In genomic region chr5:21574429-21574828, GRCh38 we compare ENCODE assay signal across 20 cellular contexts.
DNase-seq lines count a peak whose midpoint lies in the region; ATAC-seq and TF ChIP-seq lines count a peak whose summit lies in the region.
"Had no signal": no experiment of that assay in that cellular context is flagged by ENCODE, and none has a peak within 500 bp of the region (broad histone marks: within the 10 kb centered on the region; RNA-seq: fewer than 3 reads in every experiment).

No MANE protein-coding gene starts in this region.

- H3K4me1 Mint-ChIP-seq in brain, result peaks cover 27% of the 10 kb centered on the region
- H3K4me1 Mint-ChIP-seq in mesothelial cell of epicardium, result peaks cover 28% of the 10 kb centered on the region
- H3K4me1 Mint-ChIP-seq: H9, T-helper 17 cell had no signal

- TF ChIP-seq RAD21 in IMR-90 (IDR thresholded peaks at IDR 0.05; ENCODE audit: low read length), result no peak

- H3K4ac ChIP-seq in IMR-90 (ENCODE audit: low read depth, low read length), result no peak overlapping the region

- H3K9me1 ChIP-seq in IMR-90 (ENCODE audit: insufficient read depth, low read length), result no peaks in the 10 kb centered on the region

- H3K14ac ChIP-seq in IMR-90 (replicated peaks; ENCODE audit: low read depth, low read length), result no peak overlapping the region

- no peak overlapping the region for H3K4me3 ChIP-seq in IMR-90 (ENCODE audit: insufficient read depth, low read depth, low read length)
- H3K4me3 ChIP-seq: neural progenitor cell, sigmoid colon, thoracic aorta had no signal

- H2BK120ac ChIP-seq in IMR-90 (ENCODE audit: low read depth, low read length), result no peak overlapping the region

- H4K20me1 ChIP-seq in IMR-90 (ENCODE audit: insufficient read depth, low read length), result no peaks in the 10 kb centered on the region

- H3K23ac ChIP-seq in IMR-90 (ENCODE audit: low read depth, low read length), result no peak overlapping the region

- H3K36me3 Mint-ChIP-seq in brain, result peaks cover 6% of the 10 kb centered on the region
- peaks cover 11% of the 10 kb centered on the region for H3K36me3 Mint-ChIP-seq in mesothelial cell of epicardium

- no peaks in the 10 kb centered on the region for H3K79me1 ChIP-seq in IMR-90 (ENCODE audit: low read depth in 1 of 2, low read length in 2 of 2)

- H3K9ac ChIP-seq in IMR-90 (ENCODE audit: low read depth, low read length), result no peak overlapping the region
- H3K9ac ChIP-seq: neural progenitor cell had no signal

- H2AK9ac ChIP-seq in IMR-90 (replicated peaks; ENCODE audit: low read depth, low read length, poor library complexity), result no peak overlapping the region

- no peak overlapping the region for H2BK15ac ChIP-seq in IMR-90 (ENCODE audit: low read depth, low read length)

- TF ChIP-seq CTCF in IMR-90 (conservative IDR thresholded peaks at IDR 0.05; ENCODE audit: low read depth, low read length) (no peak), brain (conservative IDR thresholded peaks at IDR 0.05) (no peak), mesothelial cell of epicardium (IDR thresholded peaks at IDR 0.05; ENCODE audit: unreplicated experiment) (no peak)

- CTCF ChIA-PET in IMR-90 (lab: Yijun Ruan, JAX), result no interaction called here

- no peak overlapping the region for H3K4me2 ChIP-seq in IMR-90 (ENCODE audit: low read depth, low read length)
- H3K4me2 ChIP-seq: neural progenitor cell had no signal

- no peak overlapping the region for H2AFZ ChIP-seq in IMR-90 (replicated peaks; ENCODE audit: low read length, poor library complexity)
- H2AFZ ChIP-seq: neural progenitor cell had no signal

- in situ Hi-C loops in IMR-90 (cut with MboI; ENCODE audit: low sequenced_read_pairs), result no loop called here

- ATAC-seq in IMR-90 (ENCODE audit: low read depth), result no peak
- ATAC-seq: Panc1, T-helper 17 cell had no signal

- H3K27ac ChIP-seq in IMR-90 (ENCODE audit: insufficient read depth, low read length), result no peak overlapping the region
- H3K27ac ChIP-seq: neural progenitor cell, sigmoid colon, thoracic aorta had no signal

- H3K18ac ChIP-seq in IMR-90 (ENCODE audit: low read depth, low read length), result no peak overlapping the region

- H3K27me3 Mint-ChIP-seq in brain (peaks cover 8% of the 10 kb centered on the region), mesothelial cell of epicardium (ENCODE audit: low read depth) (no peaks in the 10 kb centered on the region)
- H3K27me3 Mint-ChIP-seq: T-helper 17 cell had no signal

- H4K8ac ChIP-seq in IMR-90 (ENCODE audit: low read depth in 2 of 2, low read length in 2 of 2), result no peak overlapping the region

- no peak overlapping the region for H4K5ac ChIP-seq in IMR-90 (ENCODE audit: low read depth, low read length)

- no peaks in the 10 kb centered on the region for H3K27me3 ChIP-seq in IMR-90 (ENCODE audit: control insufficient read depth, insufficient read depth, low read length)
- H3K27me3 ChIP-seq: neural progenitor cell, sigmoid colon had no signal

- H3K4me1 ChIP-seq in IMR-90 (ENCODE audit: control insufficient read depth, insufficient read depth, low read length), result no peaks in the 10 kb centered on the region
- H3K4me1 ChIP-seq: neural progenitor cell, sigmoid colon had no signal

- BruUV-seq in IMR-90 (replicated peaks; lab: Mats Ljungman, UMichigan), result no TSS peak

- no peak overlapping the region for H2BK5ac ChIP-seq in IMR-90 (ENCODE audit: low read depth, low read length, poor library complexity, severe bottlenecking)

- H3K4me3 Mint-ChIP-seq in brain, result no peak overlapping the region
- peak overlapping the region; percentile 20 for H3K4me3 Mint-ChIP-seq in mesothelial cell of epicardium
- H3K4me3 Mint-ChIP-seq: H9, neural progenitor cell, T-helper 17 cell had no signal

- intact Hi-C loops in IMR-90 (cut with micrococcal nuclease), result no loop called here

- H4K91ac ChIP-seq in IMR-90 (ENCODE audit: insufficient read depth, low read depth, low read length), result no peak overlapping the region

- dilution Hi-C loops in IMR-90 (cut with HindIII; ENCODE audit: low sequenced_read_pairs, unreplicated experiment), result no loop called here

- no peak for TF ChIP-seq POLR2A in IMR-90 (IDR thresholded peaks at IDR 0.05; ENCODE audit: low read depth, low read length)

- H3K36me3 ChIP-seq in IMR-90 (ENCODE audit: control insufficient read depth, insufficient read depth, low read length), result no peaks in the 10 kb centered on the region
- H3K36me3 ChIP-seq: neural progenitor cell, sigmoid colon, thoracic aorta had no signal

- H3K9me3 Mint-ChIP-seq in brain (peaks cover 0 to 7% (median 1%) of the 10 kb centered on the region in 5 experiments), mesothelial cell of epicardium (peaks cover 8% of the 10 kb centered on the region)

- DNase-seq in IMR-90, result no peak
- DNase-seq in NCI-H226, result peak; percentile 43
- no peak for DNase-seq in mesothelial cell of epicardium (ENCODE audit: low spot score in 2 of 2, unreplicated experiment in 2 of 2)
- DNase-seq in globus pallidus (ENCODE audit: low spot score), result no peak
- DNase-seq in NCI-H2029 (lab: John Stamatoyannopoulos, UW), result no peak
- DNase-seq in GOT3 (lab: John Stamatoyannopoulos, UW), result no peak
- DNase-seq: activated CD4-positive, alpha-beta T cell treated with anti-CD3 and anti-CD28 coated beads for 4 hours; activated CD8-positive, alpha-beta memory T cell treated with anti-CD3 and anti-CD28 coated beads for 24 hours; activated effector memory CD4-positive, alpha-beta T cell treated with anti-CD3 and anti-CD28 coated beads, Interleukin-2, amount 50 U/mL, for 16 hours; activated T-cell treated with anti-CD3 and anti-CD28 coated beads, Interleukin-2, amount 50 U/mL, for 1 hour; H9; kidney glomerular epithelial cell; posterior cingulate gyrus; sigmoid colon; stimulated activated naive CD4-positive, alpha-beta T cell treated with Interleukin-2 at 50 U/mL for 16 hours; T-helper 17 cell had no signal

- H3K9me3 ChIP-seq in IMR-90 (ENCODE audit: control insufficient read depth, insufficient read depth, low read length), result no peaks in the 10 kb centered on the region
- H3K9me3 ChIP-seq: sigmoid colon, thoracic aorta had no signal

- H2AK5ac ChIP-seq in IMR-90 (ENCODE audit: low read depth, low read length), result no peak overlapping the region

- H3K27ac Mint-ChIP-seq in brain (peak overlapping the region in 3 of 5 experiments; percentile 19 to 72 (median 42)), mesothelial cell of epicardium (peak overlapping the region; percentile 90)
- H3K27ac Mint-ChIP-seq: H9, neural progenitor cell, T-helper 17 cell had no signal

- WGBS in IMR-90 (ENCODE audit: extremely low coverage in 2 of 2, insufficient read length in 1 of 2), 2 experiments, result no CpG with 5 or more reads among the region's 5 CpGs

- no peak overlapping the region for H3K56ac ChIP-seq in IMR-90 (ENCODE audit: extremely low read depth, insufficient read depth, low read length)

- no peak overlapping the region for H2BK20ac ChIP-seq in IMR-90 (ENCODE audit: low read depth, low read length)

- POLR2A ChIA-PET in IMR-90 (lab: Charles Lee; ENCODE audit: unreplicated experiment), result no interaction called here

TF ChIP-seq in IMR-90, 13 proteins besides CTCF, POLR2A, EP300 and RAD21:
- no peak for TF ChIP-seq RFX5 (IDR thresholded peaks at IDR 0.05; ENCODE audit: low read depth, low read length)
- TF ChIP-seq SMC3 (IDR thresholded peaks at IDR 0.05; ENCODE audit: low read depth, low read length), result no peak
- TF ChIP-seq CEBPB (IDR thresholded peaks at IDR 0.05; ENCODE audit: low read depth, low read length), result peak; percentile 20; the same call in 1 of the 2 replicates
- no peak for TF ChIP-seq CHD1 (IDR thresholded peaks at IDR 0.05; ENCODE audit: low read depth, low read length)
